Comparison of ENCODE assay signal across 20 cellular contexts in the genomic region with DNA sequence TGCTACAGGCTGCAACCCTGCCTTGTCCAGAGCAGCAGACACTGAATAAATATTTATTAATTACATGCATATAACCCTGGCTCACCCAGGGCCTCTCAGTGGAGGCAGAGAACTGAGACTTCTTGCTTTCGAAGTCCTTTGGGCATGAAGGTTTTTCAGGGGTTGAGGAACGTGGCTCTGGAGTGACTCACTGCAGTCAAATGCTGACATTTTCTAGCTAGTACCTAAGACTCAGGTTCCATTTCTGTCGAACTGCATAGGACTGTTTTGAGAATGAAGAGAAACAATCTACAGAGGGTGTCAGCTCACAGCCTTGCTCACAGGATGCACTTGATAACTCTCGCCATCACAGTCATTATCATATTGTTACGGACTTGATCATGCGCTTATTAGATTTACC.
DNase-seq lines count a peak whose midpoint lies in the region; FAIRE-seq and TF ChIP-seq lines count a peak whose summit lies in the region.
"Had no signal": no experiment of that assay in that cellular context is flagged by ENCODE, and none has a peak within 500 bp of the region (broad histone marks: within the 10 kb centered on the region; RNA-seq: fewer than 3 reads in every experiment).

No MANE protein-coding gene starts in this region.

- TF ChIP-seq CTCF in astrocyte of the spinal cord (IDR thresholded peaks at IDR 0.05; ENCODE audit: low read depth, low read length) (no peak), keratinocyte (optimal IDR thresholded peaks at IDR 0.05 in 1 of 3, IDR thresholded peaks at IDR 0.05 in 1 of 3, conservative IDR thresholded peaks at IDR 0.05 in 1 of 3; ENCODE audit: extremely low read depth in 1 of 3, insufficient read depth in 2 of 3, low read length in 3 of 3) (no peak), type B pancreatic cell (conservative IDR thresholded peaks at IDR 0.05) (no peak)

- peak; percentile 28 for DNase-seq in SIG-M5 treated with dmso at 0.1 percent for 504 hours (lab: John Stamatoyannopoulos, UW; ENCODE audit: unreplicated experiment)
- no peak for DNase-seq in SIG-M5 (lab: John Stamatoyannopoulos, UW)
- DNase-seq in astrocyte of the spinal cord (ENCODE audit: low read depth, low spot score) = peak; percentile 16
- DNase-seq in keratinocyte (ENCODE audit: low read depth, low spot score) = no peak
- no peak for DNase-seq in type B pancreatic cell (ENCODE audit: extremely low spot score, unreplicated experiment)
- no peak for DNase-seq in NCI-H345 treated with DMSO at 0.1 percent for 48 hours (lab: John Stamatoyannopoulos, UW; ENCODE audit: unreplicated experiment)
- no peak for DNase-seq in NCI-H226
- no peak for DNase-seq in NK-92 (lab: John Stamatoyannopoulos, UW; ENCODE audit: unreplicated experiment)
- DNase-seq: DMS79 treated with DMSO at 0.1 percent for 48 hours, GM23248, HCEC 1CT, KBM-7, NCI-H1436, NCI-H2081, NCI-H524, SHP77 treated with DMSO at 0.1 percent for 48 hours had no signal

- H3K27me3 ChIP-seq in keratinocyte (ENCODE audit: control insufficient read depth, extremely low read depth, insufficient read depth, low read length) = no peaks in the 10 kb centered on the region
- H3K27me3 ChIP-seq: BLaER1 had no signal

- in situ Hi-C loops in astrocyte of the spinal cord (cut with HindIII; ENCODE audit: low sequenced_read_pairs) = no loop called here

- H3K9me3 Mint-ChIP-seq in type B pancreatic cell = no peaks in the 10 kb centered on the region

- H2AFZ ChIP-seq in keratinocyte (ENCODE audit: control insufficient read depth, low read length) = no peak overlapping the region
- H2AFZ ChIP-seq: GM23248 had no signal

- peaks cover 57% of the 10 kb centered on the region for H3K36me3 Mint-ChIP-seq in type B pancreatic cell

- H3K27me3 Mint-ChIP-seq in type B pancreatic cell = no peaks in the 10 kb centered on the region

- H3K4me1 ChIP-seq in keratinocyte (ENCODE audit: control insufficient read depth, extremely low read depth, insufficient read depth, low read length) = peaks cover 48% of the 10 kb centered on the region

- no peaks in the 10 kb centered on the region for H4K20me1 ChIP-seq in keratinocyte (ENCODE audit: control insufficient read depth, extremely low read depth, insufficient read depth, low read length)
- H4K20me1 ChIP-seq: BLaER1 had no signal

- peak overlapping the region; percentile 72 for H3K27ac Mint-ChIP-seq in type B pancreatic cell

- FAIRE-seq in keratinocyte (lab: Jason Lieb, UNC) = peak; percentile 55
- FAIRE-seq: G401.6, RCC 7860 had no signal

- no peak overlapping the region for H3K4me3 Mint-ChIP-seq in type B pancreatic cell

- H3K9me3 ChIP-seq in keratinocyte (ENCODE audit: control insufficient read depth, low read depth, low read length) = no peaks in the 10 kb centered on the region

- peaks cover 29% of the 10 kb centered on the region for H3K79me2 ChIP-seq in keratinocyte (ENCODE audit: control insufficient read depth, insufficient read depth, low read length)

- dilution Hi-C loops in keratinocyte (cut with MboI; ENCODE audit: extremely low pct_ligation_motif_present, low sequenced_read_pairs) = no loop called here

- H3K4me1 Mint-ChIP-seq in type B pancreatic cell (ENCODE audit: unreplicated experiment) = peaks cover 7% of the 10 kb centered on the region

- H3K9ac ChIP-seq in keratinocyte (ENCODE audit: control insufficient read depth, extremely low read depth, insufficient read depth, low read length) = no peak overlapping the region
- H3K9ac ChIP-seq: BLaER1, GM23248 had no signal

- no peaks in the 10 kb centered on the region for H3K9me1 ChIP-seq in keratinocyte (ENCODE audit: control insufficient read depth, extremely low read depth, insufficient read depth, low read length)

- peaks cover 28 to 49% of the 10 kb centered on the region in 2 experiments for H3K36me3 ChIP-seq in keratinocyte (ENCODE audit: control insufficient read depth in 2 of 2, extremely low read depth in 1 of 2, insufficient read depth in 2 of 2, low read length in 2 of 2)

- H3K4me2 ChIP-seq in keratinocyte (ENCODE audit: control insufficient read depth, extremely low read depth, insufficient read depth, low read depth, low read length) = peak overlapping the region; percentile 7
- H3K4me2 ChIP-seq: BLaER1 had no signal

- H3K4me3 ChIP-seq in astrocyte of the spinal cord (ENCODE audit: low read depth, low read length) (no peak overlapping the region), keratinocyte (ENCODE audit: control insufficient read depth in 2 of 3, extremely low read depth in 1 of 3, insufficient read depth in 2 of 3, low read depth in 1 of 3, low read length in 3 of 3) (no peak overlapping the region)
- H3K4me3 ChIP-seq: BLaER1, GM23248 had no signal

- H3K27ac ChIP-seq in keratinocyte (ENCODE audit: control insufficient read depth, insufficient read depth, low read length) = peak overlapping the region; percentile 94
- H3K27ac ChIP-seq: 22Rv1, BLaER1 had no signal

Comparison
In these comparisons a context has a peak if more than half of its experiments do, and no peak if none do; other contexts are left out.
1. DNase-seq: peak in SIG-M5 treated with dmso at 0.1 percent for 504 hours (single experiment) and astrocyte of the spinal cord (single experiment); none in SIG-M5 (single experiment), keratinocyte (single experiment), type B pancreatic cell (single experiment), NCI-H345 treated with DMSO at 0.1 percent for 48 hours (single experiment), NCI-H226 (single experiment) and NK-92 (single experiment).